In genomic region chr7:65872776-65873581, GRCh38 we compare ENCODE assay signal across 1 cellular context.
TF ChIP-seq lines count a peak whose summit lies in the region.

TSS of gene VKORC1L1 (plus strand) at chr7:65873074. CDS start at chr7:65873372, 298 bp downstream.

TF ChIP-seq in HepG2, 621 proteins besides CTCF, POLR2A, EP300 and RAD21 (continued from another document and continues in another):
- TF ChIP-seq ZBTB4 (CRISPR knock-in tag; IDR thresholded peaks at IDR 0.05; ENCODE audit: borderline replicate concordance): no peak
- TF ChIP-seq HOXA9 (CRISPR knock-in tag; IDR thresholded peaks at IDR 0.05; ENCODE audit: borderline replicate concordance): no peak
- TF ChIP-seq, protein P1, sequence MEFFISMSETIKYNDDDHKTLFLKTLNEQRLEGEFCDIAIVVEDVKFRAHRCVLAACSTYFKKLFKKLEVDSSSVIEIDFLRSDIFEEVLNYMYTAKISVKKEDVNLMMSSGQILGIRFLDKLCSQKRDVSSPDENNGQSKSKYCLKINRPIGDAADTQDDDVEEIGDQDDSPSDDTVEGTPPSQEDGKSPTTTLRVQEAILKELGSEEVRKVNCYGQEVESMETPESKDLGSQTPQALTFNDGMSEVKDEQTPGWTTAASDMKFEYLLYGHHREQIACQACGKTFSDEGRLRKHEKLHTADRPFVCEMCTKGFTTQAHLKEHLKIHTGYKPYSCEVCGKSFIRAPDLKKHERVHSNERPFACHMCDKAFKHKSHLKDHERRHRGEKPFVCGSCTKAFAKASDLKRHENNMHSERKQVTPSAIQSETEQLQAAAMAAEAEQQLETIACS (CRISPR knock-in tag; IDR thresholded peaks at IDR 0.05): peak; percentile 77
- no peak for TF ChIP-seq ZMYM4 (CRISPR knock-in tag; IDR thresholded peaks at IDR 0.05)
- TF ChIP-seq SP2 (CRISPR knock-in tag; IDR thresholded peaks at IDR 0.05): no peak
- TF ChIP-seq YEATS2 (CRISPR knock-in tag; IDR thresholded peaks at IDR 0.05; ENCODE audit: borderline replicate concordance): no peak
- TF ChIP-seq SP1 (IDR thresholded peaks at IDR 0.05): no peak
- 0 out of 2 replicates have a peak, but pooled peaks have one; percentile 10 for TF ChIP-seq SP1 (CRISPR knock-in tag; IDR thresholded peaks at IDR 0.05)
- no peak for TF ChIP-seq RCOR2 (CRISPR knock-in tag; IDR thresholded peaks at IDR 0.05)
- no peak for TF ChIP-seq ZNF484 (CRISPR knock-in tag; IDR thresholded peaks at IDR 0.05; ENCODE audit: borderline replicate concordance, low read depth)
- TF ChIP-seq GMEB1 (CRISPR knock-in tag; IDR thresholded peaks at IDR 0.05; ENCODE audit: borderline replicate concordance): 0 out of 2 replicates have a peak, but pooled peaks have one; percentile 42
- TF ChIP-seq IRF2 (CRISPR knock-in tag; IDR thresholded peaks at IDR 0.05): no peak
- peak; percentile 74 for TF ChIP-seq TEAD3 (CRISPR knock-in tag; optimal IDR thresholded peaks at IDR 0.05; ENCODE audit: borderline replicate concordance)
- no peak for TF ChIP-seq ATF6 (CRISPR knock-in tag; conservative IDR thresholded peaks at IDR 0.05)
- no peak for TF ChIP-seq SETDB1 (CRISPR knock-in tag; IDR thresholded peaks at IDR 0.05; ENCODE audit: borderline replicate concordance)
- TF ChIP-seq MYC (CRISPR knock-in tag; IDR thresholded peaks at IDR 0.05; ENCODE audit: borderline replicate concordance): peak; percentile 62; the same call in 1 of the 2 replicates
- TF ChIP-seq HDAC1 (CRISPR knock-in tag; IDR thresholded peaks at IDR 0.05): 0 out of 2 replicates have a peak, but pooled peaks have one; percentile 43
- peak; percentile 41 for TF ChIP-seq SAP130 (CRISPR knock-in tag; IDR thresholded peaks at IDR 0.05; ENCODE audit: low read depth)
- no peak for TF ChIP-seq AGO1 (IDR thresholded peaks at IDR 0.05; ENCODE audit: low read depth, low read length, poor library complexity, severe bottlenecking)
- TF ChIP-seq ZNF672 (CRISPR knock-in tag; IDR thresholded peaks at IDR 0.05): no peak
- TF ChIP-seq MTA1 (CRISPR knock-in tag; IDR thresholded peaks at IDR 0.05; ENCODE audit: borderline replicate concordance): no peak
- no peak for TF ChIP-seq ZNF850 (CRISPR knock-in tag; conservative IDR thresholded peaks at IDR 0.05)
- TF ChIP-seq ZNF891 (CRISPR knock-in tag; IDR thresholded peaks at IDR 0.05): 0 out of 2 replicates have a peak, but pooled peaks have one; percentile 40
- TF ChIP-seq ZNF34 (CRISPR knock-in tag; IDR thresholded peaks at IDR 0.05; ENCODE audit: borderline replicate concordance): no peak
- TF ChIP-seq SSRP1 (CRISPR knock-in tag; IDR thresholded peaks at IDR 0.05): no peak
- TF ChIP-seq, protein P2, sequence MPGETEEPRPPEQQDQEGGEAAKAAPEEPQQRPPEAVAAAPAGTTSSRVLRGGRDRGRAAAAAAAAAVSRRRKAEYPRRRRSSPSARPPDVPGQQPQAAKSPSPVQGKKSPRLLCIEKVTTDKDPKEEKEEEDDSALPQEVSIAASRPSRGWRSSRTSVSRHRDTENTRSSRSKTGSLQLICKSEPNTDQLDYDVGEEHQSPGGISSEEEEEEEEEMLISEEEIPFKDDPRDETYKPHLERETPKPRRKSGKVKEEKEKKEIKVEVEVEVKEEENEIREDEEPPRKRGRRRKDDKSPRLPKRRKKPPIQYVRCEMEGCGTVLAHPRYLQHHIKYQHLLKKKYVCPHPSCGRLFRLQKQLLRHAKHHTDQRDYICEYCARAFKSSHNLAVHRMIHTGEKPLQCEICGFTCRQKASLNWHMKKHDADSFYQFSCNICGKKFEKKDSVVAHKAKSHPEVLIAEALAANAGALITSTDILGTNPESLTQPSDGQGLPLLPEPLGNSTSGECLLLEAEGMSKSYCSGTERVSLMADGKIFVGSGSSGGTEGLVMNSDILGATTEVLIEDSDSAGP (CRISPR knock-in tag; IDR thresholded peaks at IDR 0.05; ENCODE audit: borderline replicate concordance): no peak; the same call in 1 of the 2 replicates
- TF ChIP-seq, protein P3, sequence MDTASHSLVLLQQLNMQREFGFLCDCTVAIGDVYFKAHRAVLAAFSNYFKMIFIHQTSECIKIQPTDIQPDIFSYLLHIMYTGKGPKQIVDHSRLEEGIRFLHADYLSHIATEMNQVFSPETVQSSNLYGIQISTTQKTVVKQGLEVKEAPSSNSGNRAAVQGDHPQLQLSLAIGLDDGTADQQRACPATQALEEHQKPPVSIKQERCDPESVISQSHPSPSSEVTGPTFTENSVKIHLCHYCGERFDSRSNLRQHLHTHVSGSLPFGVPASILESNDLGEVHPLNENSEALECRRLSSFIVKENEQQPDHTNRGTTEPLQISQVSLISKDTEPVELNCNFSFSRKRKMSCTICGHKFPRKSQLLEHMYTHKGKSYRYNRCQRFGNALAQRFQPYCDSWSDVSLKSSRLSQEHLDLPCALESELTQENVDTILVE (CRISPR knock-in tag; IDR thresholded peaks at IDR 0.05): peak; percentile 41; the same call in 1 of the 2 replicates
- peak; percentile 80 for TF ChIP-seq ZNF777 (CRISPR knock-in tag; IDR thresholded peaks at IDR 0.05)
- no peak for TF ChIP-seq ZNF33A (CRISPR knock-in tag; IDR thresholded peaks at IDR 0.05; ENCODE audit: borderline replicate concordance)
- TF ChIP-seq ZSCAN30 (CRISPR knock-in tag; IDR thresholded peaks at IDR 0.05): no peak
- TF ChIP-seq ZNF143 (CRISPR knock-in tag; IDR thresholded peaks at IDR 0.05): no peak
- TF ChIP-seq ZNF451 (CRISPR knock-in tag; IDR thresholded peaks at IDR 0.05): no peak
- no peak for TF ChIP-seq HNF4G (IDR thresholded peaks at IDR 0.05; ENCODE audit: borderline replicate concordance, low read depth, low read length)
- TF ChIP-seq HNF4G (CRISPR knock-in tag; IDR thresholded peaks at IDR 0.05; ENCODE audit: borderline replicate concordance, low read depth): no peak
- no peak for TF ChIP-seq DR1 (CRISPR knock-in tag; IDR thresholded peaks at IDR 0.05)
- no peak for TF ChIP-seq ZNF414 (CRISPR knock-in tag; IDR thresholded peaks at IDR 0.05)
- TF ChIP-seq HHEX (CRISPR knock-in tag; IDR thresholded peaks at IDR 0.05): no peak
- no peak for TF ChIP-seq RFXANK (CRISPR knock-in tag; IDR thresholded peaks at IDR 0.05)
- TF ChIP-seq POGK (CRISPR knock-in tag; conservative IDR thresholded peaks at IDR 0.05): no peak; the same call in 1 of the 2 replicates
- no peak for TF ChIP-seq NR2F2 (IDR thresholded peaks at IDR 0.05; ENCODE audit: borderline replicate concordance, low read depth)
- no peak for TF ChIP-seq FOXA3 (CRISPR knock-in tag; IDR thresholded peaks at IDR 0.05)
- no peak for TF ChIP-seq SOX5 (CRISPR knock-in tag; IDR thresholded peaks at IDR 0.05; ENCODE audit: borderline replicate concordance)
- TF ChIP-seq, protein P4, sequence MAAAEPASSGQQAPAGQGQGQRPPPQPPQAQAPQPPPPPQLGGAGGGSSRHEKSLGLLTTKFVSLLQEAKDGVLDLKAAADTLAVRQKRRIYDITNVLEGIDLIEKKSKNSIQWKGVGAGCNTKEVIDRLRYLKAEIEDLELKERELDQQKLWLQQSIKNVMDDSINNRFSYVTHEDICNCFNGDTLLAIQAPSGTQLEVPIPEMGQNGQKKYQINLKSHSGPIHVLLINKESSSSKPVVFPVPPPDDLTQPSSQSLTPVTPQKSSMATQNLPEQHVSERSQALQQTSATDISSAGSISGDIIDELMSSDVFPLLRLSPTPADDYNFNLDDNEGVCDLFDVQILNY (CRISPR knock-in tag; conservative IDR thresholded peaks at IDR 0.05): no peak
- no peak for TF ChIP-seq CENPX (CRISPR knock-in tag; IDR thresholded peaks at IDR 0.05)
- TF ChIP-seq, protein P5, sequence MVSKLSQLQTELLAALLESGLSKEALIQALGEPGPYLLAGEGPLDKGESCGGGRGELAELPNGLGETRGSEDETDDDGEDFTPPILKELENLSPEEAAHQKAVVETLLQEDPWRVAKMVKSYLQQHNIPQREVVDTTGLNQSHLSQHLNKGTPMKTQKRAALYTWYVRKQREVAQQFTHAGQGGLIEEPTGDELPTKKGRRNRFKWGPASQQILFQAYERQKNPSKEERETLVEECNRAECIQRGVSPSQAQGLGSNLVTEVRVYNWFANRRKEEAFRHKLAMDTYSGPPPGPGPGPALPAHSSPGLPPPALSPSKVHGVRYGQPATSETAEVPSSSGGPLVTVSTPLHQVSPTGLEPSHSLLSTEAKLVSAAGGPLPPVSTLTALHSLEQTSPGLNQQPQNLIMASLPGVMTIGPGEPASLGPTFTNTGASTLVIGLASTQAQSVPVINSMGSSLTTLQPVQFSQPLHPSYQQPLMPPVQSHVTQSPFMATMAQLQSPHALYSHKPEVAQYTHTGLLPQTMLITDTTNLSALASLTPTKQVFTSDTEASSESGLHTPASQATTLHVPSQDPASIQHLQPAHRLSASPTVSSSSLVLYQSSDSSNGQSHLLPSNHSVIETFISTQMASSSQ (IDR thresholded peaks at IDR 0.05; ENCODE audit: low read depth): no peak
- TF ChIP-seq, protein P5 (CRISPR knock-in tag; IDR thresholded peaks at IDR 0.05; ENCODE audit: borderline replicate concordance): peak; percentile 21; the same call in 1 of the 2 replicates
